In the genomic region with DNA sequence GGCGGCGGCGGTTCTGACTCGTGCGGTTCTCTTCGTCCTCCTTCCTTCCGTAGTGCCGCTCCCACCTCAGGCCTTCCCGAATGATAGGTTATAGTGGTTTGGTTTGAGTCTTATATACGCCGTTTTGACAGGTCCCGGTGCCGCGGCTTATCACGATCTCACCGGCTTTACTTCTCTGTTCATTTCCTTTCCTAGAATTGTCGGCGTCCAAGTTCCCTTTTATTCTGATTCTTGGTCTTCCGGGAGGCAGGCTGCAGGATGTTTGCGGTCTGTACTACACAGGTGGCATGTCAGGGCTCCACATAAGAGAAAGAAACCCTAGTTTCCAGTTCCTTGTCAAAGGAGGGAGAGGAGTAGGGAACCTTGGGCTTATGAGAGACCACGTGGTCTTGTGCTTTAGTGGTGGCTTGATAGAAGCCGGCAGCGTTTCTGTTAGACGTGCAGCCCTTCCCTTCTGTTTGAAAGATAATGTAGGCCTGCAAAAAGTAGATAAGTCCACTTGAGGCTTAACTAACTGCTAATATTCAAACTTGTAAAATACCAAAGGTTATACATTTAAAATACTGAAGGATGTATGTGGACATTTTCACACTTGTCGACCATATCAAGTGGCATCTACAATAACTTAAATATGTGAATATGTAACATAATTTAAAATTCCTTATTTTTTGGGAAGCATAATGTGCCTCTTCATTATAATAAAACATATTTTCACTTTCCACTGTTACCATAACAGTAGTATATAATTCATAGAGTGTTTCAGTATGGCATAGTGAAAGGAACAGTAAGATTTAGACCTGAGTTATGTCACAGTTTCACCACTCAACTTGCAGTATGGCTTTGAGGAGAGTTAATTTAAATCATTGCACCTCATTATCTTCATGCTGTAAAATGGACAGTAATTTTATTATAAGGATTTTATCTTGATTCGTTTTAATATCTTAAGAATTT, we compare ENCODE assay signal across 8 cellular contexts. TPM values are rescaled to one million over a fixed set of nuclear protein-coding genes. Genes with fewer than 3 reads are reported as not detected.
DNase-seq lines count a peak whose midpoint lies in the region; FAIRE-seq and TF ChIP-seq lines count a peak whose summit lies in the region.

No MANE protein-coding gene starts in this region.

- POLR2A ChIA-PET in HEK293 (lab: Yijun Ruan, JAX) = no interaction called here

- TF ChIP-seq POLR2A in GM12892 (IDR thresholded peaks at IDR 0.05; ENCODE audit: low read depth, low read length) = no peak; the same call in 1 of the 2 replicates

- peak overlapping the region; percentile 64 for H3K27ac ChIP-seq in HEK293 (ENCODE audit: extremely low read depth, low read depth, low read length)
- H3K27ac ChIP-seq in VCaP = peak overlapping the region; percentile 94

- CTCF ChIA-PET in HEK293 (lab: Yijun Ruan, JAX) = no interaction called here

- TF ChIP-seq CTCF in HEK293 (tag by site-specific recombination; IDR thresholded peaks at IDR 0.05) (no peak), VCaP (conservative IDR thresholded peaks at IDR 0.05) (no peak)

- H3K4me3 ChIP-seq in HEK293 (ENCODE audit: low read depth, low read length) (peak overlapping the region; percentile 95), MG63 (peak overlapping the region; percentile 89)

- H3K9me3 ChIP-seq in HEK293 (ENCODE audit: control insufficient read depth, insufficient read depth, low read depth, low read length) (no peaks in the 10 kb centered on the region), MG63 (no peaks in the 10 kb centered on the region; the same call in 1 of the 2 replicates)

- peak; percentile 82 for FAIRE-seq in GM12892 (lab: Jason Lieb, UNC)

- H3K36me3 ChIP-seq in HEK293 (ENCODE audit: control insufficient read depth in 2 of 2, insufficient read depth in 1 of 2, low read length in 2 of 2) (no peaks in the 10 kb centered on the region), MG63 (peaks cover 4% of the 10 kb centered on the region)

- peaks cover 19% of the 10 kb centered on the region; the same call in 1 of the 2 replicates for H3K4me1 ChIP-seq in HEK293 (ENCODE audit: control insufficient read depth, insufficient read depth, low read length)

- H3K27me3 ChIP-seq in MG63 = no peaks in the 10 kb centered on the region

- DNase-seq in GM12892 (ENCODE audit: insufficient read length) (no peak), MG63 (peak; percentile 6), cerebellum (ENCODE audit: low spot score) (peak; percentile 25), kidney tubule cell (ENCODE audit: low spot score) (peak; percentile 74), ecto neural progenitor cell (ENCODE audit: low spot score) (no peak)
- peak; percentile 49 for DNase-seq in stimulated activated CD4-positive, alpha-beta T cell treated with anti-CD3 and anti-CD28 coated beads, Interleukin-4, amount 100 ng/mL, for 24 hours

TF ChIP-seq in HEK293, 187 proteins besides CTCF, POLR2A, EP300 and RAD21:
- TF ChIP-seq HOXA7 (CRISPR knock-in tag; IDR thresholded peaks at IDR 0.05; ENCODE audit: borderline replicate concordance) (no peak), ZNF248 (tag by site-specific recombination; IDR thresholded peaks at IDR 0.05) (no peak), PRDM1 (tag by site-specific recombination; IDR thresholded peaks at IDR 0.05) (0 out of 2 replicates have a peak, but pooled peaks have one; percentile 27), ZNF701 (tag by site-specific recombination; IDR thresholded peaks at IDR 0.05) (no peak), ZNF558 (tag by site-specific recombination; IDR thresholded peaks at IDR 0.05) (no peak), ZNF600 (tag by site-specific recombination; IDR thresholded peaks at IDR 0.05) (no peak), ZNF211 (tag by site-specific recombination; IDR thresholded peaks at IDR 0.05; ENCODE audit: low read depth) (no peak), ZNF621 (tag by site-specific recombination; IDR thresholded peaks at IDR 0.05) (no peak), ZBTB20 (tag by site-specific recombination; IDR thresholded peaks at IDR 0.05) (peak; percentile 59), SP3 (tag by site-specific recombination; IDR thresholded peaks at IDR 0.05) (no peak), ZBTB7A (tag by site-specific recombination; IDR thresholded peaks at IDR 0.05; ENCODE audit: low read depth) (no peak), ZNF335 (tag by site-specific recombination; conservative IDR thresholded peaks at IDR 0.05) (peak; percentile 91)
- TF ChIP-seq, protein P1, sequence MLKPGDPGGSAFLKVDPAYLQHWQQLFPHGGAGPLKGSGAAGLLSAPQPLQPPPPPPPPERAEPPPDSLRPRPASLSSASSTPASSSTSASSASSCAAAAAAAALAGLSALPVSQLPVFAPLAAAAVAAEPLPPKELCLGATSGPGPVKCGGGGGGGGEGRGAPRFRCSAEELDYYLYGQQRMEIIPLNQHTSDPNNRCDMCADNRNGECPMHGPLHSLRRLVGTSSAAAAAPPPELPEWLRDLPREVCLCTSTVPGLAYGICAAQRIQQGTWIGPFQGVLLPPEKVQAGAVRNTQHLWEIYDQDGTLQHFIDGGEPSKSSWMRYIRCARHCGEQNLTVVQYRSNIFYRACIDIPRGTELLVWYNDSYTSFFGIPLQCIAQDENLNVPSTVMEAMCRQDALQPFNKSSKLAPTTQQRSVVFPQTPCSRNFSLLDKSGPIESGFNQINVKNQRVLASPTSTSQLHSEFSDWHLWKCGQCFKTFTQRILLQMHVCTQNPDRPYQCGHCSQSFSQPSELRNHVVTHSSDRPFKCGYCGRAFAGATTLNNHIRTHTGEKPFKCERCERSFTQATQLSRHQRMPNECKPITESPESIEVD (tag by site-specific recombination; IDR thresholded peaks at IDR 0.05) = peak; percentile 10; the same call in 1 of the 2 replicates
TF ChIP-seq in HEK293: peak in this region for 4.

RNA-seq across cellular contexts. Expression of a gene that starts 0.8 kb away (rescaled TPM):
- 66.1 TPM for polyA plus RNA-seq in GM12892 (2012; ENCODE audit: missing spikeins)
- total RNA-seq in MG63 (2014; rRNA removed; shearing (Covaris generic); ENCODE audit: low replicate concordance) = 9.7 and 54.7 TPM in 2 replicates
- total RNA-seq in cerebellum = 130 TPM

Comparison
In these comparisons a context has a peak if more than half of its experiments do, and no peak if none do; other contexts are left out.
1. DNase-seq: peak in MG63 (single experiment), cerebellum (single experiment), kidney tubule cell (single experiment) and stimulated activated CD4-positive, alpha-beta T cell treated with anti-CD3 and anti-CD28 coated beads, Interleukin-4, amount 100 ng/mL, for 24 hours (single experiment); none in GM12892 (single experiment) and ecto neural progenitor cell (single experiment).